Comparison of ENCODE assay signal across 12 cellular contexts in genomic region chr2:84908948-84909713, GRCh38. TPM values are rescaled to one million over a fixed set of nuclear protein-coding genes. Genes with fewer than 3 reads are reported as not detected.
DNase-seq lines count a peak whose midpoint lies in the region; ATAC-seq, FAIRE-seq and TF ChIP-seq lines count a peak whose summit lies in the region.
"Had no signal": no experiment of that assay in that cellular context is flagged by ENCODE, and none has a peak within 500 bp of the region (broad histone marks: within the 10 kb centered on the region; RNA-seq: fewer than 3 reads in every experiment).

No MANE protein-coding gene starts in this region.

- TF ChIP-seq POLR2A in GM12891 (IDR thresholded peaks at IDR 0.05; ENCODE audit: low read depth, low read length), result no peak

- no peak for ATAC-seq in HG03175 (IDR thresholded peaks at IDR 0.05; ENCODE audit: unreplicated experiment)
- ATAC-seq: gastroesophageal sphincter, left ventricle myocardium superior had no signal

- intact Hi-C loops in activated T-helper 2 cell treated with anti-CD3 and anti-CD28 coated beads, Interferon-gamma antibody, Interleukin-2, Interleukin-4, amounts not matched to agents 10 μg/mL and 5 μg/mL and 100 μg/mL, durations not matched to agents 14 hours and 24 hours and 36 hours (cut with micrococcal nuclease), result loop anchor here (1.0 kb wide), 2 partner anchors 10 to 16 kb away; no protein-coding TSS in a partner anchor

- peaks cover 14% of the 10 kb centered on the region for H3K9me3 Mint-ChIP-seq in activated T-helper 2 cell treated with anti-CD3 and anti-CD28 coated beads, Interferon-gamma antibody, Interleukin-2, Interleukin-4, amounts not matched to agents 10 μg/mL and 5 μg/mL and 100 μg/mL, durations not matched to agents 14 hours and 24 hours and 36 hours
- peaks cover 2 to 23% (median 13%) of the 10 kb centered on the region in 6 donors for H3K9me3 Mint-ChIP-seq in immature natural killer cell

- H3K36me3 Mint-ChIP-seq in activated T-helper 2 cell treated with anti-CD3 and anti-CD28 coated beads, Interferon-gamma antibody, Interleukin-2, Interleukin-4, amounts not matched to agents 10 μg/mL and 5 μg/mL and 100 μg/mL, durations not matched to agents 14 hours and 24 hours and 36 hours (ENCODE audit: low read depth), result peaks cover 44% of the 10 kb centered on the region
- H3K36me3 Mint-ChIP-seq in immature natural killer cell, result peaks cover 3 to 8% (median 7%) of the 10 kb centered on the region in 3 donors

- H3K4me3 Mint-ChIP-seq in activated T-helper 2 cell treated with anti-CD3 and anti-CD28 coated beads, Interferon-gamma antibody, Interleukin-2, Interleukin-4, amounts not matched to agents 10 μg/mL and 5 μg/mL and 100 μg/mL, durations not matched to agents 14 hours and 24 hours and 36 hours (ENCODE audit: low read depth), result peak overlapping the region; percentile 83
- H3K4me3 Mint-ChIP-seq in immature natural killer cell, result peak overlapping the region; percentile 57 to 92 (median 89)

- H3K4me1 Mint-ChIP-seq in activated T-helper 2 cell treated with anti-CD3 and anti-CD28 coated beads, Interferon-gamma antibody, Interleukin-2, Interleukin-4, amounts not matched to agents 10 μg/mL and 5 μg/mL and 100 μg/mL, durations not matched to agents 14 hours and 24 hours and 36 hours (ENCODE audit: low read depth), result peaks cover 44% of the 10 kb centered on the region
- peaks cover 43 to 50% of the 10 kb centered on the region in 2 donors for H3K4me1 Mint-ChIP-seq in immature natural killer cell

- H3K27ac Mint-ChIP-seq in activated T-helper 2 cell treated with anti-CD3 and anti-CD28 coated beads, Interferon-gamma antibody, Interleukin-2, Interleukin-4, amounts not matched to agents 10 μg/mL and 5 μg/mL and 100 μg/mL, durations not matched to agents 14 hours and 24 hours and 36 hours, result peak overlapping the region; percentile 81
- H3K27ac Mint-ChIP-seq in immature natural killer cell, result peak overlapping the region; percentile 87 to 96 (median 89)

- DNase-seq in GM12891 (ENCODE audit: insufficient read length, low spot score) (no peak), immature natural killer cell (peak; percentile 68 to 75 (median 75)), kidney tubule cell (ENCODE audit: low spot score) (no peak), SHP77 treated with DMSO at 0.1 percent for 48 hours (lab: John Stamatoyannopoulos, UW) (no peak), ecto neural progenitor cell (ENCODE audit: low spot score) (no peak)
- peak; percentile 68 for DNase-seq in activated T-helper 2 cell treated with anti-CD3 and anti-CD28 coated beads, Interferon-gamma antibody, Interleukin-2, Interleukin-4, amounts not matched to agents 10 μg/mL and 5 μg/mL and 100 μg/mL, durations not matched to agents 14 hours and 24 hours and 36 hours (ENCODE audit: low spot score)
- DNase-seq: caudate nucleus, Karpas-422, left ventricle myocardium superior had no signal

- H3K27me3 Mint-ChIP-seq in activated T-helper 2 cell treated with anti-CD3 and anti-CD28 coated beads, Interferon-gamma antibody, Interleukin-2, Interleukin-4, amounts not matched to agents 10 μg/mL and 5 μg/mL and 100 μg/mL, durations not matched to agents 14 hours and 24 hours and 36 hours (ENCODE audit: low read depth), result no peaks in the 10 kb centered on the region
- peaks cover 27 to 46% (median 39%) of the 10 kb centered on the region in 3 donors for H3K27me3 Mint-ChIP-seq in immature natural killer cell (ENCODE audit: low read depth in 3 of 3)

- peak; percentile 92 for FAIRE-seq in GM12891 (lab: Jason Lieb, UNC)

- no peak for TF ChIP-seq CTCF in 22Rv1 (IDR thresholded peaks at IDR 0.05)

- peak overlapping the region; percentile 96 for H3K27ac ChIP-seq in 22Rv1

TF ChIP-seq in GM12891, 5 proteins besides CTCF, POLR2A, EP300 and RAD21:
- TF ChIP-seq SPI1 (IDR thresholded peaks at IDR 0.05; ENCODE audit: low read depth, low read length) (no peak), PAX5 (IDR thresholded peaks at IDR 0.05; ENCODE audit: insufficient read depth, low read length, severe bottlenecking) (no peak), POLR2AphosphoS5 (IDR thresholded peaks at IDR 0.05; ENCODE audit: low read depth, low read length) (no peak), POU2F2 (IDR thresholded peaks at IDR 0.05; ENCODE audit: low read depth, low read length) (no peak), TAF1 (IDR thresholded peaks at IDR 0.05; ENCODE audit: low read depth, low read length) (no peak)

RNA-seq across cellular contexts. Expression of gene TMSB10, which starts 3.7 kb away (rescaled TPM):
- polyA plus RNA-seq in GM12891 (2012; ENCODE audit: low read depth, missing spikeins), result 2,002 TPM
- 2,676 and 2,847 TPM in 2 replicates for total RNA-seq in activated T-helper 2 cell treated with anti-CD3 and anti-CD28 coated beads, Interferon-gamma antibody, Interleukin-2, Interleukin-4, amounts not matched to agents 10 μg/mL and 5 μg/mL and 100 μg/mL, durations not matched to agents 14 hours and 24 hours and 36 hours
- polyA plus RNA-seq in immature natural killer cell, result 1,000 to 10,000 TPM; 4,386 to 7,531 (median 5,397) TPM

RNA-seq across cellular contexts. Expression of gene TRABD2A, which starts 28.2 kb away (rescaled TPM):
- 0.09 TPM for polyA plus RNA-seq in GM12891 (2012; ENCODE audit: low read depth, missing spikeins)
- 67.9 and 71.2 TPM in 2 replicates for total RNA-seq in activated T-helper 2 cell treated with anti-CD3 and anti-CD28 coated beads, Interferon-gamma antibody, Interleukin-2, Interleukin-4, amounts not matched to agents 10 μg/mL and 5 μg/mL and 100 μg/mL, durations not matched to agents 14 hours and 24 hours and 36 hours
- polyA plus RNA-seq in immature natural killer cell, result 1 to 10 TPM in 1 of 3 donors, under 1 TPM in 1, not detected in 1; 0.66 to 3.0 TPM

Comparison
In these comparisons a context has a peak if more than half of its experiments do, and no peak if none do; other contexts are left out.
1. DNase-seq: peak in activated T-helper 2 cell treated with anti-CD3 and anti-CD28 coated beads, Interferon-gamma antibody, Interleukin-2, Interleukin-4, amounts not matched to agents 10 μg/mL and 5 μg/mL and 100 μg/mL, durations not matched to agents 14 hours and 24 hours and 36 hours (single experiment) and immature natural killer cell (3 of 3); none in GM12891 (single experiment), kidney tubule cell (single experiment), SHP77 treated with DMSO at 0.1 percent for 48 hours (single experiment) and ecto neural progenitor cell (single experiment).